Comparison of ENCODE assay signal across 1 cellular context in the genomic region with DNA sequence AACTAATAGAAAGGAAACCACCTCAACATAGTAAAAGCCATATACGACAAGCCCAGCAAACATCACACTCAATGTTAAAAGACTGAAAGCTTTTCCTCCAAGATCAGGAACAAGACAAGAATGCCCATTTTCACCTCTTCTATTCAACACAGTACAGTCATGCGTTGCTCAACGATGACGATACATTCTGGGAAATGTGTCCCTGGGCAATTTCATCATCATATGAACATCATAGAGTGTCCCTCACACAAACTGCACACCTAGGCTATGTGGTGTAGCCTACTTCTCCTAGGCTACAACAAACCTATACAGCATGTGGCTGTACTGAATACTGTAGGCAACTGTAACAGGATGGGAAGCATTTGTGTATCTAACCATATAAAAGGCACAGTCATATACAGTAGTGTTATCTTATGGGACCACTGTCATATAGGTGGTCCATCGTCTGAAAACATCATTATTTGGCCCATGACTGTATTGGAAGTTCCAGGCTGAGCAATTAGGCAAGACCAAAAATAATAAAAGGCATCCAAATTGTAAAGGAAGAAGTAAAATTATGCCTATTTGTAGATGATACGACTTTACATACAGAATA.
A peak's percentile ranks its signal among the peaks of the same experiment; 100 is the strongest.
TF ChIP-seq lines count a peak whose summit lies in the region.

No MANE protein-coding gene starts in this region.

TF ChIP-seq in K562, 482 proteins besides CTCF, POLR2A, EP300 and RAD21 (continued from another document):
- TF ChIP-seq, protein P1, sequence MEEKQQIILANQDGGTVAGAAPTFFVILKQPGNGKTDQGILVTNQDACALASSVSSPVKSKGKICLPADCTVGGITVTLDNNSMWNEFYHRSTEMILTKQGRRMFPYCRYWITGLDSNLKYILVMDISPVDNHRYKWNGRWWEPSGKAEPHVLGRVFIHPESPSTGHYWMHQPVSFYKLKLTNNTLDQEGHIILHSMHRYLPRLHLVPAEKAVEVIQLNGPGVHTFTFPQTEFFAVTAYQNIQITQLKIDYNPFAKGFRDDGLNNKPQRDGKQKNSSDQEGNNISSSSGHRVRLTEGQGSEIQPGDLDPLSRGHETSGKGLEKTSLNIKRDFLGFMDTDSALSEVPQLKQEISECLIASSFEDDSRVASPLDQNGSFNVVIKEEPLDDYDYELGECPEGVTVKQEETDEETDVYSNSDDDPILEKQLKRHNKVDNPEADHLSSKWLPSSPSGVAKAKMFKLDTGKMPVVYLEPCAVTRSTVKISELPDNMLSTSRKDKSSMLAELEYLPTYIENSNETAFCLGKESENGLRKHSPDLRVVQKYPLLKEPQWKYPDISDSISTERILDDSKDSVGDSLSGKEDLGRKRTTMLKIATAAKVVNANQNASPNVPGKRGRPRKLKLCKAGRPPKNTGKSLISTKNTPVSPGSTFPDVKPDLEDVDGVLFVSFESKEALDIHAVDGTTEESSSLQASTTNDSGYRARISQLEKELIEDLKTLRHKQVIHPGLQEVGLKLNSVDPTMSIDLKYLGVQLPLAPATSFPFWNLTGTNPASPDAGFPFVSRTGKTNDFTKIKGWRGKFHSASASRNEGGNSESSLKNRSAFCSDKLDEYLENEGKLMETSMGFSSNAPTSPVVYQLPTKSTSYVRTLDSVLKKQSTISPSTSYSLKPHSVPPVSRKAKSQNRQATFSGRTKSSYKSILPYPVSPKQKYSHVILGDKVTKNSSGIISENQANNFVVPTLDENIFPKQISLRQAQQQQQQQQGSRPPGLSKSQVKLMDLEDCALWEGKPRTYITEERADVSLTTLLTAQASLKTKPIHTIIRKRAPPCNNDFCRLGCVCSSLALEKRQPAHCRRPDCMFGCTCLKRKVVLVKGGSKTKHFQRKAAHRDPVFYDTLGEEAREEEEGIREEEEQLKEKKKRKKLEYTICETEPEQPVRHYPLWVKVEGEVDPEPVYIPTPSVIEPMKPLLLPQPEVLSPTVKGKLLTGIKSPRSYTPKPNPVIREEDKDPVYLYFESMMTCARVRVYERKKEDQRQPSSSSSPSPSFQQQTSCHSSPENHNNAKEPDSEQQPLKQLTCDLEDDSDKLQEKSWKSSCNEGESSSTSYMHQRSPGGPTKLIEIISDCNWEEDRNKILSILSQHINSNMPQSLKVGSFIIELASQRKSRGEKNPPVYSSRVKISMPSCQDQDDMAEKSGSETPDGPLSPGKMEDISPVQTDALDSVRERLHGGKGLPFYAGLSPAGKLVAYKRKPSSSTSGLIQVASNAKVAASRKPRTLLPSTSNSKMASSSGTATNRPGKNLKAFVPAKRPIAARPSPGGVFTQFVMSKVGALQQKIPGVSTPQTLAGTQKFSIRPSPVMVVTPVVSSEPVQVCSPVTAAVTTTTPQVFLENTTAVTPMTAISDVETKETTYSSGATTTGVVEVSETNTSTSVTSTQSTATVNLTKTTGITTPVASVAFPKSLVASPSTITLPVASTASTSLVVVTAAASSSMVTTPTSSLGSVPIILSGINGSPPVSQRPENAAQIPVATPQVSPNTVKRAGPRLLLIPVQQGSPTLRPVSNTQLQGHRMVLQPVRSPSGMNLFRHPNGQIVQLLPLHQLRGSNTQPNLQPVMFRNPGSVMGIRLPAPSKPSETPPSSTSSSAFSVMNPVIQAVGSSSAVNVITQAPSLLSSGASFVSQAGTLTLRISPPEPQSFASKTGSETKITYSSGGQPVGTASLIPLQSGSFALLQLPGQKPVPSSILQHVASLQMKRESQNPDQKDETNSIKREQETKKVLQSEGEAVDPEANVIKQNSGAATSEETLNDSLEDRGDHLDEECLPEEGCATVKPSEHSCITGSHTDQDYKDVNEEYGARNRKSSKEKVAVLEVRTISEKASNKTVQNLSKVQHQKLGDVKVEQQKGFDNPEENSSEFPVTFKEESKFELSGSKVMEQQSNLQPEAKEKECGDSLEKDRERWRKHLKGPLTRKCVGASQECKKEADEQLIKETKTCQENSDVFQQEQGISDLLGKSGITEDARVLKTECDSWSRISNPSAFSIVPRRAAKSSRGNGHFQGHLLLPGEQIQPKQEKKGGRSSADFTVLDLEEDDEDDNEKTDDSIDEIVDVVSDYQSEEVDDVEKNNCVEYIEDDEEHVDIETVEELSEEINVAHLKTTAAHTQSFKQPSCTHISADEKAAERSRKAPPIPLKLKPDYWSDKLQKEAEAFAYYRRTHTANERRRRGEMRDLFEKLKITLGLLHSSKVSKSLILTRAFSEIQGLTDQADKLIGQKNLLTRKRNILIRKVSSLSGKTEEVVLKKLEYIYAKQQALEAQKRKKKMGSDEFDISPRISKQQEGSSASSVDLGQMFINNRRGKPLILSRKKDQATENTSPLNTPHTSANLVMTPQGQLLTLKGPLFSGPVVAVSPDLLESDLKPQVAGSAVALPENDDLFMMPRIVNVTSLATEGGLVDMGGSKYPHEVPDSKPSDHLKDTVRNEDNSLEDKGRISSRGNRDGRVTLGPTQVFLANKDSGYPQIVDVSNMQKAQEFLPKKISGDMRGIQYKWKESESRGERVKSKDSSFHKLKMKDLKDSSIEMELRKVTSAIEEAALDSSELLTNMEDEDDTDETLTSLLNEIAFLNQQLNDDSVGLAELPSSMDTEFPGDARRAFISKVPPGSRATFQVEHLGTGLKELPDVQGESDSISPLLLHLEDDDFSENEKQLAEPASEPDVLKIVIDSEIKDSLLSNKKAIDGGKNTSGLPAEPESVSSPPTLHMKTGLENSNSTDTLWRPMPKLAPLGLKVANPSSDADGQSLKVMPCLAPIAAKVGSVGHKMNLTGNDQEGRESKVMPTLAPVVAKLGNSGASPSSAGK (IDR thresholded peaks at IDR 0.05), result 0 out of 2 replicates have a peak, but pooled peaks have one; percentile 10
- no peak for TF ChIP-seq NR2C1 (IDR thresholded peaks at IDR 0.05)
- no peak for TF ChIP-seq NR2C1 (tag; IDR thresholded peaks at IDR 0.05)
- no peak for TF ChIP-seq FUS (optimal IDR thresholded peaks at IDR 0.05; ENCODE audit: low read depth, low read length)
- TF ChIP-seq EP400 (IDR thresholded peaks at IDR 0.05), result peak; percentile 68
- TF ChIP-seq SMAD4 (CRISPR knock-in tag; conservative IDR thresholded peaks at IDR 0.05), result peak; percentile 55; the same call in 1 of the 2 replicates
- TF ChIP-seq SMARCE1 (IDR thresholded peaks at IDR 0.05), result peak; percentile 63
- peak; percentile 47; the same call in 1 of the 2 replicates for TF ChIP-seq BACH1 (tag; IDR thresholded peaks at IDR 0.05)
- TF ChIP-seq MAFK (IDR thresholded peaks at IDR 0.05; ENCODE audit: low read length), result peak; percentile 30; the same call in 1 of the 2 replicates
- TF ChIP-seq RBM34 (IDR thresholded peaks at IDR 0.05; ENCODE audit: borderline replicate concordance, insufficient read depth, low read length), result no peak
